8 cellular contexts compared by ENCODE assay signal in the genomic region with DNA sequence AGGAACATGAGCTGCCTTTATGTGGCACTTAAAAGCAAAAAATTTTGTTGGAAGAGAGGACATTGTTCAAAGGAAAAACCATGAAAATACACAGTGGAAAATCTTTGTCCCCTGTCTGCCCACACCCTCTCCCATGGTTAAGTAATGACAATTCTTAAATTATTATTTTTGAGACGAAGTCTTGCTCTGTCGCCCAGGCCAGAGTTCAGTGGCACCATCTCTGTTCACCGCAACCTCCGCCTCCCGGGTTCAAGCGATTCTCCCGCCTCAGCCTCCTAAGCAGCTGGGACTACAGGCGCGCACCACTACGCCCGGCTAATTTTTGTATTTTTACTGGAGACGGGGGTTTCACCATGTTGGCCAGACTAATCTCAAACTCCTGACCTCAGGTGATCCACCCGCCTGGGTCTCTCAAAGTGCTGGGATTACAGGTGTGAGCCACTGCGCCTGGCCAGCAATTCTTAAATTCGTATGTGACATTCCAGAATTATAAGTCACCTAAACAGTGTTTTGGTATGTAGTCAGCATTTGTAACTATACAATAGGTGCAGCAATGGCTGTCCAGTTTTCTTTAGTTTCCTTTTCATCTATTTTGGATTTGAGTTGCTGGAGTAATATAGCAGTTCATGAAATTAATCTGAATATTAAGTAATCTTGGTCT.
DNase-seq lines count a peak whose midpoint lies in the region; ATAC-seq and TF ChIP-seq lines count a peak whose summit lies in the region.

No MANE protein-coding gene starts in this region.

- peak overlapping the region; percentile 91 for H3K27ac ChIP-seq in SK-N-MC

- peak overlapping the region; percentile 83 for H3K9ac ChIP-seq in SK-N-MC (ENCODE audit: insufficient read length)

- ATAC-seq in GM18517 (IDR thresholded peaks at IDR 0.05; ENCODE audit: unreplicated experiment) = no peak
- no peak for ATAC-seq in HG02870 (IDR thresholded peaks at IDR 0.05; ENCODE audit: unreplicated experiment)
- no peak for ATAC-seq in HG03565 (IDR thresholded peaks at IDR 0.05; ENCODE audit: unreplicated experiment)

- no peak for TF ChIP-seq CTCF in GM12865 (IDR thresholded peaks at IDR 0.05; ENCODE audit: insufficient read depth, low read depth, low read length, missing control alignments)
- no peak for TF ChIP-seq CTCF in fibroblast of mammary gland (conservative IDR thresholded peaks at IDR 0.05; ENCODE audit: control insufficient read depth, insufficient read depth, low read depth, low read length)

- no peak for DNase-seq in GM12865 (ENCODE audit: low read depth)
- DNase-seq in SK-N-MC (ENCODE audit: low read depth, low spot score) = no peak
- DNase-seq in fibroblast of mammary gland (ENCODE audit: low read depth) = no peak
- no peak for DNase-seq in skeletal muscle cell (ENCODE audit: low read depth)
- DNase-seq in stimulated activated CD4-positive, alpha-beta T cell treated with anti-CD3 and anti-CD28 coated beads, Interleukin-4, amount 100 ng/mL, for 24 hours = no peak

- H3K9me3 ChIP-seq in SK-N-MC (ENCODE audit: low read depth, low read length) = no peaks in the 10 kb centered on the region

- H3K4me3 ChIP-seq in GM12865 (ENCODE audit: low read depth, low read length) = peak overlapping the region; percentile 68
- H3K4me3 ChIP-seq in SK-N-MC = peak overlapping the region; percentile 86
- peak overlapping the region; percentile 49 for H3K4me3 ChIP-seq in fibroblast of mammary gland (ENCODE audit: control insufficient read depth, low read depth, low read length)
- H3K4me3 ChIP-seq in skeletal muscle cell (ENCODE audit: low read depth, low read length) = peak overlapping the region; percentile 94

- peaks cover 19% of the 10 kb centered on the region for H3K36me3 ChIP-seq in SK-N-MC (ENCODE audit: insufficient read depth, low read length)
